14 cellular contexts compared by ENCODE assay signal in genomic region chr11:67366546-67366945, GRCh38. TPM values are rescaled to one million over a fixed set of nuclear protein-coding genes. Genes with fewer than 3 reads are reported as not detected.
DNase-seq lines count a peak whose midpoint lies in the region; ATAC-seq and TF ChIP-seq lines count a peak whose summit lies in the region.
"Had no signal": no experiment of that assay in that cellular context is flagged by ENCODE, and none has a peak within 500 bp of the region (broad histone marks: within the 10 kb centered on the region; RNA-seq: fewer than 3 reads in every experiment).

No MANE protein-coding gene starts in this region.

- H3K9me3 ChIP-seq in heart right ventricle (no peaks in the 10 kb centered on the region), vagina (no peaks in the 10 kb centered on the region)

- TF ChIP-seq POLR2A in vagina (IDR thresholded peaks at IDR 0.05), result no peak

- peak in 5 of 8 donors; percentile 13 to 43 (median 37) for ATAC-seq in heart right ventricle
- no peak for ATAC-seq in GM18861 (IDR thresholded peaks at IDR 0.05; ENCODE audit: unreplicated experiment)
- ATAC-seq: Panc1 had no signal

- peak overlapping the region; percentile 47 for H3K27ac Mint-ChIP-seq in osteocyte (ENCODE audit: unreplicated experiment)

- no peaks in the 10 kb centered on the region for H3K27me3 Mint-ChIP-seq in osteocyte (ENCODE audit: unreplicated experiment)

- intact Hi-C loops in heart right ventricle (cut with DNase I), result no loop called here
- intact Hi-C loops in cardiac septum (cut with DNase I), result no loop called here
- intact Hi-C loops in vagina (cut with DNase I), result no loop called here

- TF ChIP-seq CTCF in heart right ventricle (IDR thresholded peaks at IDR 0.05) (no peak), fibroblast of the aortic adventitia (IDR thresholded peaks at IDR 0.05; ENCODE audit: insufficient read depth, low read length) (no peak), osteocyte (IDR thresholded peaks at IDR 0.05) (no peak), vagina (IDR thresholded peaks at IDR 0.05) (no peak)

- peaks cover 10 to 64% (median 29%) of the 10 kb centered on the region in 9 donors for H3K4me1 ChIP-seq in heart right ventricle
- peaks cover 73% of the 10 kb centered on the region for H3K4me1 ChIP-seq in vagina

- H3K27me3 ChIP-seq in heart right ventricle (no peaks in the 10 kb centered on the region), vagina (no peaks in the 10 kb centered on the region)

- H3K36me3 Mint-ChIP-seq in osteocyte (ENCODE audit: unreplicated experiment), result peaks cover 11% of the 10 kb centered on the region

- no peak for DNase-seq in heart right ventricle
- DNase-seq in cardiac septum (ENCODE audit: low spot score), result no peak
- DNase-seq in fibroblast of the aortic adventitia (ENCODE audit: low read depth), result peak; percentile 49
- no peak for DNase-seq in osteocyte (ENCODE audit: extremely low spot score, unreplicated experiment)
- no peak for DNase-seq in vagina (ENCODE audit: extremely low spot score in 2 of 2)
- DNase-seq in pons (ENCODE audit: low spot score), result no peak
- DNase-seq in COLO829 (ENCODE audit: low spot score), result no peak
- DNase-seq: midbrain, retina, T-helper 2 cell had no signal

- no peak overlapping the region for H3K4me3 ChIP-seq in heart right ventricle
- peak overlapping the region; percentile 5 for H3K4me3 ChIP-seq in fibroblast of the aortic adventitia (ENCODE audit: low read depth, low read length)
- H3K4me3 ChIP-seq in vagina, result peak overlapping the region; percentile 5 to 20

- WGBS in heart right ventricle, 2 donors, result 27 to 32% methylated on average over 8 of the region's 8 CpGs

- H3K27ac ChIP-seq in heart right ventricle (peak overlapping the region in 3 of 10 donors; percentile 20 to 31 (median 24)), vagina (peak overlapping the region; percentile 82)
- H3K27ac ChIP-seq: epithelial cell of prostate had no signal

- H3K4me1 Mint-ChIP-seq in osteocyte (ENCODE audit: unreplicated experiment), result peaks cover 47% of the 10 kb centered on the region

- no peaks in the 10 kb centered on the region for H3K9me3 Mint-ChIP-seq in osteocyte (ENCODE audit: unreplicated experiment)

- H3K4me3 Mint-ChIP-seq in osteocyte (ENCODE audit: unreplicated experiment), result no peak overlapping the region

- H3K36me3 ChIP-seq in heart right ventricle (peaks cover 0 to 21% (median 0%) of the 10 kb centered on the region in 9 donors), vagina (no peaks in the 10 kb centered on the region)

RNA-seq across cellular contexts. Expression of gene CLCF1, which starts 6.9 kb away (rescaled TPM):
- 1 to 10 TPM in 6 of 10 donors, under 1 TPM in 4; 0.31 to 2.2 (median 1.0) TPM for total RNA-seq in heart right ventricle
- 10 to 100 TPM in 1 of 2 donors, 1 to 10 TPM in 1; 2.6 to 12.3 TPM for polyA plus RNA-seq in heart right ventricle
- 4.0 TPM for total RNA-seq in cardiac septum
- 1.5 and 9.4 TPM in 2 replicates for total RNA-seq in fibroblast of the aortic adventitia (ENCODE audit: low replicate concordance)
- 7.2 and 7.8 TPM in 2 replicates for total RNA-seq in osteocyte
- total RNA-seq in vagina, result 20.6 TPM

RNA-seq across cellular contexts. Expression of gene POLD4, which starts 13.2 kb away (rescaled TPM):
- total RNA-seq in heart right ventricle (10 to 100 TPM; 30.4 to 80.1 (median 39.6) TPM), cardiac septum (61.6 TPM), fibroblast of the aortic adventitia (ENCODE audit: low replicate concordance) (53.5 and 101 TPM in 2 replicates), osteocyte (53.2 and 64.0 TPM in 2 replicates), vagina (80.0 TPM)
- polyA plus RNA-seq in heart right ventricle, result 100 to 1,000 TPM in 1 of 2 donors, 10 to 100 TPM in 1; 66.6 to 214 TPM

RNA-seq across cellular contexts. Expression of gene RAD9A, which starts 25.2 kb away (rescaled TPM):
- total RNA-seq in heart right ventricle, result 10 to 100 TPM in 1 of 10 donors, 1 to 10 TPM in 9; 4.8 to 13.8 (median 6.4) TPM
- 10 to 100 TPM in 1 of 2 donors, 1 to 10 TPM in 1; 9.9 to 15.0 TPM for polyA plus RNA-seq in heart right ventricle
- total RNA-seq in cardiac septum, result 4.8 TPM
- 4.7 and 11.2 TPM in 2 replicates for total RNA-seq in fibroblast of the aortic adventitia (ENCODE audit: low replicate concordance)
- total RNA-seq in osteocyte, result 18.5 TPM in 2 replicates
- 20.6 TPM for total RNA-seq in vagina

RNA-seq across cellular contexts. Expression of gene PPP1CA, which starts 35.1 kb away (rescaled TPM):
- total RNA-seq in heart right ventricle (100 to 1,000 TPM in 7 of 10 donors, 10 to 100 TPM in 3; 92.0 to 143 (median 103) TPM), cardiac septum (95.1 TPM), fibroblast of the aortic adventitia (ENCODE audit: low replicate concordance) (97.6 and 129 TPM in 2 replicates), osteocyte (132 and 140 TPM in 2 replicates), vagina (102 TPM)
- 100 to 1,000 TPM in 1 of 2 donors, 10 to 100 TPM in 1; 80.2 to 186 TPM for polyA plus RNA-seq in heart right ventricle

RNA-seq across cellular contexts. Expression of gene TBC1D10C, which starts 37.3 kb away (rescaled TPM):
- total RNA-seq in heart right ventricle (1 to 10 TPM in 2 of 10 donors, under 1 TPM in 8; 0.26 to 7.1 (median 0.65) TPM), cardiac septum (1.0 TPM), fibroblast of the aortic adventitia (ENCODE audit: low replicate concordance) (not detected in 2 replicates), osteocyte (not detected in 2 replicates), vagina (6.6 TPM)
- polyA plus RNA-seq in heart right ventricle, result 1 to 10 TPM in 1 of 2 donors, under 1 TPM in 1; 0.62 to 1.4 TPM
- total RNA-seq: M059J had no signal

Comparison
In these comparisons a context has a peak if more than half of its experiments do, and no peak if none do; other contexts are left out.
1. H3K4me3 ChIP-seq: peak in fibroblast of the aortic adventitia (single experiment) and vagina (2 of 2); none in heart right ventricle (0 of 10).